ENCODE assay signal across 14 cellular contexts in genomic region chr6:154501287-154501868, GRCh38.
DNase-seq lines count a peak whose midpoint lies in the region; ATAC-seq and TF ChIP-seq lines count a peak whose summit lies in the region.
"Had no signal": no experiment of that assay in that cellular context is flagged by ENCODE, and none has a peak within 500 bp of the region (broad histone marks: within the 10 kb centered on the region; RNA-seq: fewer than 3 reads in every experiment).

No MANE protein-coding gene starts in this region.

- CTCF ChIA-PET in HEK293 (lab: Yijun Ruan, JAX): interaction anchor here (0.7 to 3.9 kb wide), 23 partner anchors 9 to 347 kb away, joined by 3 to 46 read pairs (median 5); partner anchors contain the start of gene CNKSR3

- H3K27ac ChIP-seq in HEK293 (ENCODE audit: extremely low read depth, low read depth, low read length): no peak overlapping the region
- peak overlapping the region; percentile 62 for H3K27ac ChIP-seq in angular gyrus (ENCODE audit: low read depth, low read length)
- peak overlapping the region; percentile 89 for H3K27ac ChIP-seq in layer of hippocampus (ENCODE audit: low read depth, low read length)
- peak overlapping the region; percentile 96 for H3K27ac ChIP-seq in substantia nigra (ENCODE audit: low read depth, low read length, poor library complexity, severe bottlenecking)
- H3K27ac ChIP-seq: A549, BLaER1 had no signal

- no peak for ATAC-seq in HG03442 (IDR thresholded peaks at IDR 0.05; ENCODE audit: unreplicated experiment)

- POLR2A ChIA-PET in HEK293 (lab: Yijun Ruan, JAX): interaction anchor here (0.6 to 1.6 kb wide), 2 partner anchors 9 to 136 kb away, joined by 6 to 7 read pairs; partner anchors contain the start of gene CNKSR3

- no peaks in the 10 kb centered on the region for H3K9me3 ChIP-seq in HEK293 (ENCODE audit: control insufficient read depth, insufficient read depth, low read depth, low read length)
- H3K9me3 ChIP-seq: A549, BLaER1 had no signal

- H3K27me3 ChIP-seq in layer of hippocampus (ENCODE audit: control insufficient read depth, insufficient read depth, low read length): no peaks in the 10 kb centered on the region
- H3K27me3 ChIP-seq: BLaER1 had no signal

- no peaks in the 10 kb centered on the region for H3K4me1 ChIP-seq in HEK293 (ENCODE audit: control insufficient read depth, insufficient read depth, low read length)
- H3K4me1 ChIP-seq: A549 had no signal

- DNase-seq in substantia nigra (lab: John Stamatoyannopoulos, UW) (no peak), SKM-1 treated with dmso at 0.1 percent for 144 hours (lab: John Stamatoyannopoulos, UW; ENCODE audit: unreplicated experiment) (no peak)
- no peak for DNase-seq in activated CD8-positive, alpha-beta memory T cell treated with anti-CD3 and anti-CD28 coated beads, Interleukin-2, amount 50 U/mL, for 48 hours
- DNase-seq: CD4-positive, alpha-beta memory T cell; NCI-H1092 treated with DMSO at 0.1 percent for 48 hours; NCI-H510A; NK-92 treated with Interleukin-12 subunit alpha and Interleukin-12 subunit beta, amount 100 ng/mL, for 24 hours; Right ventricle myocardium superior had no signal

- TF ChIP-seq CTCF in HEK293 (tag by site-specific recombination; IDR thresholded peaks at IDR 0.05): no peak; the same call in 1 of the 2 replicates

- H3K4me3 ChIP-seq in HEK293 (ENCODE audit: low read depth, low read length): no peak overlapping the region
- H3K4me3 ChIP-seq: A549, BLaER1 had no signal

- peaks cover 0 to 2% of the 10 kb centered on the region in 2 experiments; a peak in 1 of 3 replicates for H3K36me3 ChIP-seq in HEK293 (ENCODE audit: control insufficient read depth in 2 of 2, insufficient read depth in 1 of 2, low read length in 2 of 2)
- H3K36me3 ChIP-seq: BLaER1 had no signal

TF ChIP-seq in HEK293, 187 proteins besides CTCF, POLR2A, EP300 and RAD21 (continues in another document):
- TF ChIP-seq ZNF777 (tag by site-specific recombination; IDR thresholded peaks at IDR 0.05; ENCODE audit: borderline replicate concordance) (no peak), ZNF792 (tag by site-specific recombination; IDR thresholded peaks at IDR 0.05) (no peak), ZNF600 (tag by site-specific recombination; IDR thresholded peaks at IDR 0.05) (peak; percentile 47; the same call in 1 of the 2 replicates), ZNF214 (tag by site-specific recombination; IDR thresholded peaks at IDR 0.05; ENCODE audit: borderline replicate concordance) (no peak), ZNF114 (tag by site-specific recombination; IDR thresholded peaks at IDR 0.05) (no peak), ZNF2 (tag by site-specific recombination; IDR thresholded peaks at IDR 0.05) (no peak), WT1 (tag by site-specific recombination; IDR thresholded peaks at IDR 0.05) (no peak), ZFP41 (tag by site-specific recombination; IDR thresholded peaks at IDR 0.05; ENCODE audit: borderline replicate concordance) (no peak), BCL11A (tag by site-specific recombination; IDR thresholded peaks at IDR 0.05; ENCODE audit: low read depth) (0 out of 2 replicates have a peak, but pooled peaks have one; percentile 10), IKZF3 (tag by site-specific recombination; IDR thresholded peaks at IDR 0.05) (no peak), ZNF560 (tag by site-specific recombination; IDR thresholded peaks at IDR 0.05; ENCODE audit: borderline replicate concordance) (no peak), ZNF48 (tag by site-specific recombination; IDR thresholded peaks at IDR 0.05) (no peak), ZNF561 (tag by site-specific recombination; IDR thresholded peaks at IDR 0.05; ENCODE audit: borderline replicate concordance) (no peak), GLI2 (tag by site-specific recombination; IDR thresholded peaks at IDR 0.05; ENCODE audit: borderline replicate concordance, low read depth) (no peak), ZNF571 (tag by site-specific recombination; IDR thresholded peaks at IDR 0.05) (no peak), ZSCAN30 (tag by site-specific recombination; IDR thresholded peaks at IDR 0.05) (no peak), ZNF623 (tag by site-specific recombination; IDR thresholded peaks at IDR 0.05) (peak; percentile 93), ZNF350 (tag by site-specific recombination; IDR thresholded peaks at IDR 0.05) (no peak), ZNF624 (tag by site-specific recombination; IDR thresholded peaks at IDR 0.05) (no peak)
- TF ChIP-seq, protein P1, sequence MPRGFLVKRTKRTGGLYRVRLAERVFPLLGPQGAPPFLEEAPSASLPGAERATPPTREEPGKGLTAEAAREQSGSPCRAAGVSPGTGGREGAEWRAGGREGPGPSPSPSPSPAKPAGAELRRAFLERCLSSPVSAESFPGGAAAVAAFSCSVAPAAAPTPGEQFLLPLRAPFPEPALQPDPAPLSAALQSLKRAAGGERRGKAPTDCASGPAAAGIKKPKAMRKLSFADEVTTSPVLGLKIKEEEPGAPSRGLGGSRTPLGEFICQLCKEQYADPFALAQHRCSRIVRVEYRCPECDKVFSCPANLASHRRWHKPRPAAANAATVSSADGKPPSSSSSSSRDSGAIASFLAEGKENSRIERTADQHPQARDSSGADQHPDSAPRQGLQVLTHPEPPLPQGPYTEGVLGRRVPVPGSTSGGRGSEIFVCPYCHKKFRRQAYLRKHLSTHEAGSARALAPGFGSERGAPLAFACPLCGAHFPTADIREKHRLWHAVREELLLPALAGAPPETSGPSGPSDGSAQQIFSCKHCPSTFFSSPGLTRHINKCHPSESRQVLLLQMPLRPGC (tag by site-specific recombination; IDR thresholded peaks at IDR 0.05): no peak
- TF ChIP-seq, protein P2, sequence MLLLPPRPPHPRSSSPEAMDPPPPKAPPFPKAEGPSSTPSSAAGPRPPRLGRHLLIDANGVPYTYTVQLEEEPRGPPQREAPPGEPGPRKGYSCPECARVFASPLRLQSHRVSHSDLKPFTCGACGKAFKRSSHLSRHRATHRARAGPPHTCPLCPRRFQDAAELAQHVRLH (tag by site-specific recombination; IDR thresholded peaks at IDR 0.05): 0 out of 2 replicates have a peak, but pooled peaks have one; percentile 11
- TF ChIP-seq, protein P3, sequence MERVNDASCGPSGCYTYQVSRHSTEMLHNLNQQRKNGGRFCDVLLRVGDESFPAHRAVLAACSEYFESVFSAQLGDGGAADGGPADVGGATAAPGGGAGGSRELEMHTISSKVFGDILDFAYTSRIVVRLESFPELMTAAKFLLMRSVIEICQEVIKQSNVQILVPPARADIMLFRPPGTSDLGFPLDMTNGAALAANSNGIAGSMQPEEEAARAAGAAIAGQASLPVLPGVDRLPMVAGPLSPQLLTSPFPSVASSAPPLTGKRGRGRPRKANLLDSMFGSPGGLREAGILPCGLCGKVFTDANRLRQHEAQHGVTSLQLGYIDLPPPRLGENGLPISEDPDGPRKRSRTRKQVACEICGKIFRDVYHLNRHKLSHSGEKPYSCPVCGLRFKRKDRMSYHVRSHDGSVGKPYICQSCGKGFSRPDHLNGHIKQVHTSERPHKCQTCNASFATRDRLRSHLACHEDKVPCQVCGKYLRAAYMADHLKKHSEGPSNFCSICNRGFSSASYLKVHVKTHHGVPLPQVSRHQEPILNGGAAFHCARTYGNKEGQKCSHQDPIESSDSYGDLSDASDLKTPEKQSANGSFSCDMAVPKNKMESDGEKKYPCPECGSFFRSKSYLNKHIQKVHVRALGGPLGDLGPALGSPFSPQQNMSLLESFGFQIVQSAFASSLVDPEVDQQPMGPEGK (tag by site-specific recombination; IDR thresholded peaks at IDR 0.05): 0 out of 2 replicates have a peak, but pooled peaks have one; percentile 28
- TF ChIP-seq, protein P4, sequence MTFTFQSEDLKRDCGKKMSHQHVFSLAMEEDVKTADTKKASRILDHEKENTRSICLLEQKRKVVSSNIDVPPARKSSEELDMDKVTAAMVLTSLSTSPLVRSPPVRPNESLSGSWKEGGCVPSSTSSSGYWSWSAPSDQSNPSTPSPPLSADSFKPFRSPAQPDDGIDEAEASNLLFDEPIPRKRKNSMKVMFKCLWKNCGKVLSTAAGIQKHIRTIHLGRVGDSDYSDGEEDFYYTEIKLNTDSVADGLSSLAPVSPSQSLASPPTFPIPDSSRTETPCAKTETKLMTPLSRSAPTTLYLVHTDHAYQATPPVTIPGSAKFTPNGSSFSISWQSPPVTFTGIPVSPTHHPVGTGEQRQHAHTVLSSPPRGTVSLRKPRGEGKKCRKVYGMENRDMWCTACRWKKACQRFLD (tag by site-specific recombination; IDR thresholded peaks at IDR 0.05): no peak
- TF ChIP-seq, protein P5, sequence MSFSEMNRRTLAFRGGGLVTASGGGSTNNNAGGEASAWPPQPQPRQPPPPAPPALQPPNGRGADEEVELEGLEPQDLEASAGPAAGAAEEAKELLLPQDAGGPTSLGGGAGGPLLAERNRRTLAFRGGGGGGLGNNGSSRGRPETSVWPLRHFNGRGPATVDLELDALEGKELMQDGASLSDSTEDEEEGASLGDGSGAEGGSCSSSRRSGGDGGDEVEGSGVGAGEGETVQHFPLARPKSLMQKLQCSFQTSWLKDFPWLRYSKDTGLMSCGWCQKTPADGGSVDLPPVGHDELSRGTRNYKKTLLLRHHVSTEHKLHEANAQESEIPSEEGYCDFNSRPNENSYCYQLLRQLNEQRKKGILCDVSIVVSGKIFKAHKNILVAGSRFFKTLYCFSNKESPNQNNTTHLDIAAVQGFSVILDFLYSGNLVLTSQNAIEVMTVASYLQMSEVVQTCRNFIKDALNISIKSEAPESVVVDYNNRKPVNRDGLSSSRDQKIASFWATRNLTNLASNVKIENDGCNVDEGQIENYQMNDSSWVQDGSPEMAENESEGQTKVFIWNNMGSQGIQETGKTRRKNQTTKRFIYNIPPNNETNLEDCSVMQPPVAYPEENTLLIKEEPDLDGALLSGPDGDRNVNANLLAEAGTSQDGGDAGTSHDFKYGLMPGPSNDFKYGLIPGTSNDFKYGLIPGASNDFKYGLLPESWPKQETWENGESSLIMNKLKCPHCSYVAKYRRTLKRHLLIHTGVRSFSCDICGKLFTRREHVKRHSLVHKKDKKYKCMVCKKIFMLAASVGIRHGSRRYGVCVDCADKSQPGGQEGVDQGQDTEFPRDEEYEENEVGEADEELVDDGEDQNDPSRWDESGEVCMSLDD (tag by site-specific recombination; IDR thresholded peaks at IDR 0.05): no peak
